Comparison of ENCODE assay signal across 9 cellular contexts in the genomic region with DNA sequence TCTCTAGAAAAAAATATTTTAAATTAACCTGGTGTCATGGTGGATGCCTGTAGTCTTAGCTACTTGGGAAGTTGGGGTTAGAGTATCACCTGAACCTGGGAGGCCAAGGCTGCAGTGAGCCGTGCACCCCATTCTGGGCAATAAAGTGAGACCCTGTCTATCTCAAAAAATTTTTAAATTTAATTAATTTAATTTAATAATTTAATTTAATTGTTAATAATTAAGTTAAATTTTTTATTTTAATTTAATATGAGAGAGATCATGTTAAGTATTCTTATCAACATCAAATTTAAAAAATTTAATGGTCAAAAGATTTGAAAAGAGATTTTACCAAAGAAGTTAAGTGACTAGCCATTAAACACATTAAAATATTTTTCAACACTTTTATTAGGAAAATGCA. TPM values are rescaled to one million over a fixed set of nuclear protein-coding genes. Genes with fewer than 3 reads are reported as not detected.
"Had no signal": no experiment of that assay in that cellular context is flagged by ENCODE, and none has a peak within 500 bp of the region (broad histone marks: within the 10 kb centered on the region; RNA-seq: fewer than 3 reads in every experiment).

No MANE protein-coding gene starts in this region.

- FAIRE-seq: H1, HTR-8/SVneo, K562 had no signal

- H3K36me3 ChIP-seq: HAP-1 had no signal

- H3K4me2 ChIP-seq: GM23338 had no signal

- H3K4me1 ChIP-seq: HAP-1 had no signal

- H3K9me3 ChIP-seq: HAP-1 had no signal

- DNase-seq: H7, HFFc6, IMR-90 had no signal

- H3K4me3 ChIP-seq: GM23338, HAP-1, K562 had no signal

RNA-seq across cellular contexts. Expression of a gene that starts 40.8 kb away (rescaled TPM):
- total RNA-seq: HFFc6, HT-29, IMR-90, K562 had no signal
- polyA plus RNA-seq: IMR-90, K562 had no signal
